ENCODE assay signal across 11 cellular contexts in the genomic region with DNA sequence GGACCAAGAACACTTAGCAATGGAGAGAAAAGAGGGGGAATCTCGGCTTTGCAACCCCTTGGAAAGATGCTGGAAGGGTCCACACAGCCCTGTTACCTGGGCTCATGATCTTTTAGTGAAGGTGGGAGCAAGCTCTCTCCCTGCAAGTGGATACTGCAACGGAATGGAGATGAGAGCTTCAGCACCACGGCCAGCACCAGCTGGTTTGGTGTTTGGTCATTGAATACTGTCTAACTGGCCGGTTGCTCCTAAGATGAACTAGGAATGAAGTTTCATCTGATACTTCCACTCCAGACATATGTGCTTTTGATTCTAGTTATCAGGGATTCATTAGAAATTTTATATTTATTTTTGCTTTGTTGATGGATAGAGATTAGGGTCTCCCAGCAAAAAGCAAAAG. TPM values are rescaled to one million over a fixed set of nuclear protein-coding genes. Genes with fewer than 3 reads are reported as not detected.
DNase-seq lines count a peak whose midpoint lies in the region; ATAC-seq, FAIRE-seq and TF ChIP-seq lines count a peak whose summit lies in the region.
"Had no signal": no experiment of that assay in that cellular context is flagged by ENCODE, and none has a peak within 500 bp of the region (broad histone marks: within the 10 kb centered on the region; RNA-seq: fewer than 3 reads in every experiment).

No MANE protein-coding gene starts in this region.

- POLR2A ChIA-PET in A549 (lab: Yijun Ruan, JAX): no interaction called here
- POLR2A ChIA-PET in HEK293 (lab: Yijun Ruan, JAX): interaction anchor here (0.6 kb wide), 1 partner anchor 207 kb away, joined by 5 read pairs; no protein-coding TSS in a partner anchor
- POLR2A ChIA-PET in activated CD4-positive, alpha-beta memory T cell treated with anti-CD3 and anti-CD28 coated beads, Interleukin-2, amount 10 ng/mL, durations not matched to agents 7 days and 5 days (lab: Charles Lee): no interaction called here

- 2% methylated on average over 4 of the region's 4 CpGs for WGBS in A549 (ENCODE audit: missing lambda C conversion rate)

- no peaks in the 10 kb centered on the region for H3K36me3 ChIP-seq in HEK293 (ENCODE audit: control insufficient read depth in 2 of 2, insufficient read depth in 1 of 2, low read length in 2 of 2)

- ATAC-seq in A549 (no peak), HG02973 (IDR thresholded peaks at IDR 0.05; ENCODE audit: unreplicated experiment) (no peak), GM21737 (IDR thresholded peaks at IDR 0.05; ENCODE audit: unreplicated experiment) (no peak)

- no peak for DNase-seq in A549 (ENCODE audit: low read depth in 1 of 2, low spot score in 1 of 2)
- DNase-seq in activated CD4-positive, alpha-beta memory T cell treated with anti-CD3 and anti-CD28 coated beads, Interleukin-2, amount 10 ng/mL, durations not matched to agents 7 days and 5 days: peak; percentile 29
- DNase-seq in hepatic stellate cell (ENCODE audit: low spot score): peak; percentile 26
- no peak for DNase-seq in coronary artery (ENCODE audit: low spot score)
- DNase-seq in activated CD8-positive, alpha-beta memory T cell treated with anti-CD3 and anti-CD28 coated beads, Interleukin-2, amount 50 U/mL, for 4 hours: no peak
- DNase-seq: COR-L47 had no signal

- TF ChIP-seq RAD21 in A549 (conservative IDR thresholded peaks at IDR 0.05 in 1 of 2, IDR thresholded peaks at IDR 0.05 in 1 of 2): no peak

- H3K27ac ChIP-seq in A549 (no peak overlapping the region), HEK293 (ENCODE audit: extremely low read depth, low read depth, low read length) (no peak overlapping the region), coronary artery (no peak overlapping the region)

- peaks cover 10% of the 10 kb centered on the region for H3K27me3 Mint-ChIP-seq in activated CD4-positive, alpha-beta memory T cell treated with anti-CD3 and anti-CD28 coated beads, Interleukin-2, amount 10 ng/mL, durations not matched to agents 7 days and 5 days

- TF ChIP-seq POLR2A in A549 (IDR thresholded peaks at IDR 0.05; ENCODE audit: low read length): no peak

- no peak for TF ChIP-seq EP300 in A549 (IDR thresholded peaks at IDR 0.05)

- TF ChIP-seq CTCF in A549 (IDR thresholded peaks at IDR 0.05) (no peak), HEK293 (tag by site-specific recombination; IDR thresholded peaks at IDR 0.05) (no peak), coronary artery (IDR thresholded peaks at IDR 0.05) (no peak)

- H3K4me1 ChIP-seq in A549 (no peaks in the 10 kb centered on the region), HEK293 (ENCODE audit: control insufficient read depth, insufficient read depth, low read length) (no peaks in the 10 kb centered on the region)

- H3K4me1 Mint-ChIP-seq in activated CD4-positive, alpha-beta memory T cell treated with anti-CD3 and anti-CD28 coated beads, Interleukin-2, amount 10 ng/mL, durations not matched to agents 7 days and 5 days: no peaks in the 10 kb centered on the region

- no peak for FAIRE-seq in A549 (lab: Jason Lieb, UNC)

- CTCF ChIA-PET in A549 (lab: Yijun Ruan, JAX): interaction anchor here (1.0 to 12.6 kb wide), 5 partner anchors 44 to 271 kb away, joined by 3 to 315 read pairs (median 26); no protein-coding TSS in a partner anchor
- CTCF ChIA-PET in HEK293 (lab: Yijun Ruan, JAX): interaction anchor here (0.5 to 16.0 kb wide), 9 partner anchors 11 to 270 kb away, joined by 3 to 392 read pairs (median 6); a partner anchor contains a TSS
- CTCF ChIA-PET in activated CD4-positive, alpha-beta memory T cell treated with anti-CD3 and anti-CD28 coated beads, Interleukin-2, amount 10 ng/mL, durations not matched to agents 7 days and 5 days (lab: Charles Lee): interaction anchor here (1.1 to 9.5 kb wide), 2 partner anchors 11 to 270 kb away, joined by 3 to 217 read pairs; no protein-coding TSS in a partner anchor

- H3K4me3 Mint-ChIP-seq in activated CD4-positive, alpha-beta memory T cell treated with anti-CD3 and anti-CD28 coated beads, Interleukin-2, amount 10 ng/mL, durations not matched to agents 7 days and 5 days: no peak overlapping the region
- H3K4me3 Mint-ChIP-seq: activated naive CD8-positive, alpha-beta T cell had no signal

- H3K9me3 ChIP-seq in A549: no peaks in the 10 kb centered on the region
- H3K9me3 ChIP-seq in HEK293 (ENCODE audit: control insufficient read depth, insufficient read depth, low read depth, low read length): no peaks in the 10 kb centered on the region

- no peak overlapping the region for H3K4me3 ChIP-seq in A549
- H3K4me3 ChIP-seq in HEK293 (ENCODE audit: low read depth, low read length): no peak overlapping the region
- H3K4me3 ChIP-seq in coronary artery: no peak overlapping the region

- H3K27ac Mint-ChIP-seq in activated CD4-positive, alpha-beta memory T cell treated with anti-CD3 and anti-CD28 coated beads, Interleukin-2, amount 10 ng/mL, durations not matched to agents 7 days and 5 days: no peak overlapping the region
- H3K27ac Mint-ChIP-seq: activated naive CD8-positive, alpha-beta T cell had no signal

- no peaks in the 10 kb centered on the region for H3K36me3 Mint-ChIP-seq in activated CD4-positive, alpha-beta memory T cell treated with anti-CD3 and anti-CD28 coated beads, Interleukin-2, amount 10 ng/mL, durations not matched to agents 7 days and 5 days (ENCODE audit: low read depth)
- H3K36me3 Mint-ChIP-seq: activated naive CD8-positive, alpha-beta T cell had no signal

- no peak overlapping the region for H3K4me2 ChIP-seq in A549

- H3K9me3 Mint-ChIP-seq in activated CD4-positive, alpha-beta memory T cell treated with anti-CD3 and anti-CD28 coated beads, Interleukin-2, amount 10 ng/mL, durations not matched to agents 7 days and 5 days: no peaks in the 10 kb centered on the region

TF ChIP-seq in A549, 52 proteins besides CTCF, POLR2A, EP300 and RAD21:
- TF ChIP-seq, protein P1, sequence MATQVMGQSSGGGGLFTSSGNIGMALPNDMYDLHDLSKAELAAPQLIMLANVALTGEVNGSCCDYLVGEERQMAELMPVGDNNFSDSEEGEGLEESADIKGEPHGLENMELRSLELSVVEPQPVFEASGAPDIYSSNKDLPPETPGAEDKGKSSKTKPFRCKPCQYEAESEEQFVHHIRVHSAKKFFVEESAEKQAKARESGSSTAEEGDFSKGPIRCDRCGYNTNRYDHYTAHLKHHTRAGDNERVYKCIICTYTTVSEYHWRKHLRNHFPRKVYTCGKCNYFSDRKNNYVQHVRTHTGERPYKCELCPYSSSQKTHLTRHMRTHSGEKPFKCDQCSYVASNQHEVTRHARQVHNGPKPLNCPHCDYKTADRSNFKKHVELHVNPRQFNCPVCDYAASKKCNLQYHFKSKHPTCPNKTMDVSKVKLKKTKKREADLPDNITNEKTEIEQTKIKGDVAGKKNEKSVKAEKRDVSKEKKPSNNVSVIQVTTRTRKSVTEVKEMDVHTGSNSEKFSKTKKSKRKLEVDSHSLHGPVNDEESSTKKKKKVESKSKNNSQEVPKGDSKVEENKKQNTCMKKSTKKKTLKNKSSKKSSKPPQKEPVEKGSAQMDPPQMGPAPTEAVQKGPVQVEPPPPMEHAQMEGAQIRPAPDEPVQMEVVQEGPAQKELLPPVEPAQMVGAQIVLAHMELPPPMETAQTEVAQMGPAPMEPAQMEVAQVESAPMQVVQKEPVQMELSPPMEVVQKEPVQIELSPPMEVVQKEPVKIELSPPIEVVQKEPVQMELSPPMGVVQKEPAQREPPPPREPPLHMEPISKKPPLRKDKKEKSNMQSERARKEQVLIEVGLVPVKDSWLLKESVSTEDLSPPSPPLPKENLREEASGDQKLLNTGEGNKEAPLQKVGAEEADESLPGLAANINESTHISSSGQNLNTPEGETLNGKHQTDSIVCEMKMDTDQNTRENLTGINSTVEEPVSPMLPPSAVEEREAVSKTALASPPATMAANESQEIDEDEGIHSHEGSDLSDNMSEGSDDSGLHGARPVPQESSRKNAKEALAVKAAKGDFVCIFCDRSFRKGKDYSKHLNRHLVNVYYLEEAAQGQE (IDR thresholded peaks at IDR 0.05): peak; percentile 91
- TF ChIP-seq EHMT2 (IDR thresholded peaks at IDR 0.05; ENCODE audit: low read depth) (peak; percentile 61; the same call in 1 of the 2 replicates), KDM1A (IDR thresholded peaks at IDR 0.05; ENCODE audit: low read depth) (no peak)
TF ChIP-seq in A549: peak in this region for 2.

TF ChIP-seq in HEK293, 187 proteins besides CTCF, POLR2A, EP300 and RAD21:
- no peak for TF ChIP-seq ZNF561 (tag by site-specific recombination; IDR thresholded peaks at IDR 0.05; ENCODE audit: borderline replicate concordance)
- TF ChIP-seq, protein P1 (tag by site-specific recombination; IDR thresholded peaks at IDR 0.05): peak; percentile 95

RNA-seq across cellular contexts. Expression of a gene that starts 16.3 kb away (rescaled TPM):
- polyA plus RNA-seq in A549 (2011; rRNA removed): not detected in 2 replicates
- polyA plus RNA-seq in A549 (2012; cell fraction: cytosol; rRNA removed): not detected in 2 replicates
- polyA plus RNA-seq in A549 (2012; cell fraction: nucleus; rRNA removed): not detected in 2 replicates
- polyA plus RNA-seq in A549 (2017; fragmentation: RNase III; extraction: RNeasy Plus Mini Kit Qiagen cat#74134 plus additional on column Dnase treatment): not detected in 3 replicates
- polyA minus RNA-seq in A549 (2011; rRNA and poly(A)+ RNA removed): not detected in 2 replicates
- total RNA-seq in activated CD4-positive, alpha-beta memory T cell treated with anti-CD3 and anti-CD28 coated beads, Interleukin-2, amount 10 ng/mL, durations not matched to agents 7 days and 5 days: not detected
- total RNA-seq: skeletal muscle tissue had no signal

Comparison
In these comparisons a context has a peak if more than half of its experiments do, and no peak if none do; other contexts are left out.
1. DNase-seq: peak in activated CD4-positive, alpha-beta memory T cell treated with anti-CD3 and anti-CD28 coated beads, Interleukin-2, amount 10 ng/mL, durations not matched to agents 7 days and 5 days (single experiment) and hepatic stellate cell (single experiment); none in A549 (0 of 2), coronary artery (single experiment) and activated CD8-positive, alpha-beta memory T cell treated with anti-CD3 and anti-CD28 coated beads, Interleukin-2, amount 50 U/mL, for 4 hours (single experiment).